ENCODE assay signal across 10 cellular contexts in the genomic region with DNA sequence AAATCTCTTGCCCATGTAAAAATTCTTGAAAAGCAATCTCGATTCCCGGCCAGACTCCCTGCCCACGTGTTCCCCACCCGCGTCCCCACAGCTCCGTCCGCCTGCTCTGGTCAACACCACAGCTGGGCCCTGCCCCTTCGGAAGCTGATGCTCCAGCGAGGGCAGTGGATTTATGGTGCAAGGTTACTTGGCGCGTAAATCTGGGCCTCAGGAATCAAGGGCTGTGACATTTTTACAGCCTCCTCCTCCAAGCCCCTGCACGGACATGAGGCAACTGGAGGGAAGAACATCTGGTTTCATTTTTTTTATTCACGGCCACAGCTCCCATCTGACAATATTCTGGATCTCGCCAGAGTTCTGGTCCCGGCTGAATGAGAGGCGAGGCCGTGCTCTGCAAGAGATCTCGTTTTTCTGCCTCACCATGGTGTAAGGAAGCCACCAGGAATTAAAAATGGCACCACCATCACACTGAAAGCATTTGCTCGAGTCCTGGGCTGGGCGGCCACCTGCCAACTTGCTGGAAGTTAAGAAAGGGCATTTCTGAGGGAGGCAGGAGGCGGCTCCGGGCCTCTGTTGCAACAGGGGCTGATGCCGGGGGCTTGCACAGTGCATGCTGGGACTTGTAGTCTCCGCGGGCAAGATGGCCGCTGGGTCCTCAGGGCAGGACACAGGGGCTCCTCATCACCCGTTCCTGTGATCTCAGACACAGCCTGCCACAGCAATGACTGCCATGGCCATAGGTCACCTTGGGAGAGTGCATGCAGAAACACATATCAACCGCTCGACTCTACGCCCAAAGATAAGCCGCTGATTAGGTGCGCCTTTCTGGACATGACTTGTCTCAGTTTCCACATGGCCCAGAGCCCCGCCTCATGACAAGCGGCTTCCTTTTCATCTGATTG.
A peak's percentile ranks its signal among the peaks of the same experiment; 100 is the strongest.
DNase-seq lines count a peak whose midpoint lies in the region; ATAC-seq, FAIRE-seq and TF ChIP-seq lines count a peak whose summit lies in the region.
"Had no signal": no experiment of that assay in that cellular context is flagged by ENCODE, and none has a peak within 500 bp of the region (broad histone marks: within the 10 kb centered on the region; RNA-seq: fewer than 3 reads in every experiment).

No MANE protein-coding gene starts in this region.

- no peaks in the 10 kb centered on the region for H3K9me3 ChIP-seq in astrocyte (ENCODE audit: insufficient read depth, low read depth, low read length)

- no peaks in the 10 kb centered on the region for H3K36me3 Mint-ChIP-seq in astrocyte (ENCODE audit: low read depth, unreplicated experiment)
- H3K36me3 Mint-ChIP-seq in effector memory CD8-positive, alpha-beta T cell (ENCODE audit: insufficient read depth) = peaks cover under 1% of the 10 kb centered on the region

- H3K9me3 Mint-ChIP-seq in astrocyte (ENCODE audit: unreplicated experiment) = no peaks in the 10 kb centered on the region
- no peaks in the 10 kb centered on the region for H3K9me3 Mint-ChIP-seq in effector memory CD8-positive, alpha-beta T cell

- no peak for TF ChIP-seq CTCF in GM20000 (IDR thresholded peaks at IDR 0.05; ENCODE audit: extremely low read depth, missing control alignments)
- TF ChIP-seq CTCF in astrocyte (IDR thresholded peaks at IDR 0.05; ENCODE audit: insufficient read depth, low read depth, low read length) = no peak

- peak overlapping the region; percentile 55 for H2AFZ ChIP-seq in astrocyte (ENCODE audit: low read depth, low read length)

- no peak overlapping the region for H3K4me3 Mint-ChIP-seq in astrocyte (ENCODE audit: unreplicated experiment)
- no peak overlapping the region for H3K4me3 Mint-ChIP-seq in effector memory CD8-positive, alpha-beta T cell

- no peak for ATAC-seq in HG03025 (IDR thresholded peaks at IDR 0.05; ENCODE audit: low FRiP score, unreplicated experiment)
- ATAC-seq in effector memory CD8-positive, alpha-beta T cell (replicated peaks) = no peak

- in situ Hi-C loops in G401 (cut with HindIII; ENCODE audit: low sequenced_read_pairs) = no loop called here

- DNase-seq in GM20000 (ENCODE audit: low spot score) (peak; percentile 51), astrocyte (ENCODE audit: low read depth) (no peak), iPS-NIHi11 (ENCODE audit: low spot score) (peak; percentile 85), G401 (ENCODE audit: low spot score) (no peak)
- no peak for DNase-seq in activated naive CD4-positive, alpha-beta T cell (lab: John Stamatoyannopoulos, UW)
- no peak for DNase-seq in effector memory CD8-positive, alpha-beta T cell
- DNase-seq: activated gamma-delta T cell treated with Interleukin-2 at 50 U/mL for 16 hours had no signal

- no peaks in the 10 kb centered on the region for H3K36me3 ChIP-seq in astrocyte (ENCODE audit: insufficient read depth, low read length)

- no peak overlapping the region for H3K27ac Mint-ChIP-seq in astrocyte (ENCODE audit: unreplicated experiment)
- H3K27ac Mint-ChIP-seq in effector memory CD8-positive, alpha-beta T cell = no peak overlapping the region

- peaks cover 11% of the 10 kb centered on the region for H3K27me3 Mint-ChIP-seq in astrocyte (ENCODE audit: low read depth, unreplicated experiment)
- peaks cover 58 to 70% of the 10 kb centered on the region in 2 donors for H3K27me3 Mint-ChIP-seq in effector memory CD8-positive, alpha-beta T cell

- no peaks in the 10 kb centered on the region for H3K4me1 ChIP-seq in astrocyte (ENCODE audit: insufficient read depth, low read length)

- H3K4me3 ChIP-seq in astrocyte (ENCODE audit: insufficient read depth, low read depth, low read length) (peak overlapping the region; percentile 32), skin epidermis (peak overlapping the region in 6 of 7 experiments; percentile 0 to 37 (median 20))

- no peaks in the 10 kb centered on the region for H3K27me3 ChIP-seq in astrocyte (ENCODE audit: insufficient read depth, low read length)

- no peak for FAIRE-seq in astrocyte (lab: Jason Lieb, UNC)
- FAIRE-seq: RCC 7860 had no signal

- no peak overlapping the region for H3K9ac ChIP-seq in astrocyte (ENCODE audit: low read length)

- peaks cover 8% of the 10 kb centered on the region for H3K4me1 Mint-ChIP-seq in astrocyte (ENCODE audit: low read depth, unreplicated experiment)
- H3K4me1 Mint-ChIP-seq in effector memory CD8-positive, alpha-beta T cell (ENCODE audit: low read depth in 2 of 2) = no peaks in the 10 kb centered on the region

- H3K4me2 ChIP-seq in astrocyte (ENCODE audit: low read length) = peak overlapping the region; percentile 62

- H3K27ac ChIP-seq in astrocyte (ENCODE audit: low read depth, low read length) = no peak overlapping the region
- H3K27ac ChIP-seq in skin epidermis = peak overlapping the region in 10 of 21 experiments; percentile 0 to 57 (median 14)

- no peaks in the 10 kb centered on the region for H3K79me2 ChIP-seq in astrocyte (ENCODE audit: insufficient read depth, low read length)

- H4K20me1 ChIP-seq in astrocyte (ENCODE audit: insufficient read depth, low read length) = no peaks in the 10 kb centered on the region

Comparison
In these comparisons a context has a peak if more than half of its experiments do, and no peak if none do; other contexts are left out.
1. DNase-seq: peak in GM20000 (single experiment) and iPS-NIHi11 (single experiment); none in astrocyte (single experiment), G401 (single experiment), activated naive CD4-positive, alpha-beta T cell (0 of 4) and effector memory CD8-positive, alpha-beta T cell (0 of 3).